9 cellular contexts compared by ENCODE assay signal in the genomic region with DNA sequence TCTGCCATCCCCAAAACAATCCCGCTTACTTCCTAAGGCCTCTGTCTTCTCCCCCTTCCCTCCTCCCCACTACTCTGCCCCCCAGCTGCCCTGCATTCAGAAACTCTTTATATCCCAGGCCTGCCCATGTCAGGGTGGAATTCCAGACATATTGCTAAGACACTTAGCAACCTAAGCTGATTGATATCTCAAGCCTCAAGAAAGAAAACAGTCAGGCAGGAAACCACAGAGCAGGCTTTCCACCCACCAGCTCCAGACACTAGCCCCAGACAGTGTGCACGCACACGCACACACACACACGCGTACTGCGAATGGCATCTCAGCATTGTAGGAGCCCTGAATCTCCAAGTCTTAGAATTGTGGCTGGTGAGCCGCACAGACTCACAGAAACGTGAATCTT. TPM values are rescaled to one million over a fixed set of nuclear protein-coding genes. Genes with fewer than 3 reads are reported as not detected.
A peak's percentile ranks its signal among the peaks of the same experiment; 100 is the strongest.
DNase-seq lines count a peak whose midpoint lies in the region; ATAC-seq lines count a peak whose summit lies in the region.
"Had no signal": no experiment of that assay in that cellular context is flagged by ENCODE, and none has a peak within 500 bp of the region (broad histone marks: within the 10 kb centered on the region; RNA-seq: fewer than 3 reads in every experiment).

No MANE protein-coding gene starts in this region.

- peak; percentile 45 for DNase-seq in activated CD4-positive, alpha-beta T cell treated with anti-CD3 and anti-CD28 coated beads, Interleukin-2, amount 10 ng/mL, durations not matched to agents 7 days and 5 days
- no peak for DNase-seq in activated CD4-positive, alpha-beta T cell treated with anti-CD3 and anti-CD28 coated beads, Interleukin-2, amount 50 U/mL, for 1 hour
- DNase-seq in T-cell: no peak
- DNase-seq in fibroblast of the conjunctiva (ENCODE audit: low read depth): peak; percentile 62
- peak; percentile 97 for DNase-seq in stromal cell of bone marrow (ENCODE audit: low read depth)
- DNase-seq in NCI-H1694 treated with DMSO at 0.1 percent for 48 hours (lab: John Stamatoyannopoulos, UW): no peak

- ATAC-seq in T-cell (replicated peaks in 1 of 4) (peak in 3 of 4 experiments; percentile 52 to 63 (median 53)), HG03039 (IDR thresholded peaks at IDR 0.05; ENCODE audit: unreplicated experiment) (no peak), GM21515 (IDR thresholded peaks at IDR 0.05; ENCODE audit: unreplicated experiment) (no peak)

- CTCF ChIA-PET in activated CD4-positive, alpha-beta T cell treated with anti-CD3 and anti-CD28 coated beads, Interleukin-2, amount 10 ng/mL, durations not matched to agents 7 days and 5 days (lab: Charles Lee): interaction anchor here (0.6 to 3.3 kb wide), 2 partner anchors 35 to 48 kb away, joined by 3 to 9 read pairs; no protein-coding TSS in a partner anchor
- CTCF ChIA-PET in T-cell (lab: Charles Lee): interaction anchor here in 1 of 2 donors (0.7 kb wide), 1 partner anchor 12 kb away, joined by 9 read pairs; no protein-coding TSS in a partner anchor

- POLR2A ChIA-PET in activated CD4-positive, alpha-beta T cell treated with anti-CD3 and anti-CD28 coated beads, Interleukin-2, amount 10 ng/mL, durations not matched to agents 7 days and 5 days (lab: Charles Lee): no interaction called here
- POLR2A ChIA-PET in T-cell (lab: Charles Lee): no interaction called here

- no peak overlapping the region for H3K4me3 Mint-ChIP-seq in activated CD4-positive, alpha-beta T cell treated with anti-CD3 and anti-CD28 coated beads, Interleukin-2, amount 10 ng/mL, durations not matched to agents 7 days and 5 days
- H3K4me3 Mint-ChIP-seq in T-cell: no peak overlapping the region
- H3K4me3 Mint-ChIP-seq: CD4-positive, CD25-positive, alpha-beta regulatory T cell had no signal

- H3K4me1 Mint-ChIP-seq in activated CD4-positive, alpha-beta T cell treated with anti-CD3 and anti-CD28 coated beads, Interleukin-2, amount 10 ng/mL, durations not matched to agents 7 days and 5 days: peaks cover 18% of the 10 kb centered on the region
- peaks cover 4 to 13% (median 8%) of the 10 kb centered on the region in 3 donors for H3K4me1 Mint-ChIP-seq in T-cell

- peak overlapping the region; percentile 48 for H3K27ac Mint-ChIP-seq in activated CD4-positive, alpha-beta T cell treated with anti-CD3 and anti-CD28 coated beads, Interleukin-2, amount 10 ng/mL, durations not matched to agents 7 days and 5 days
- no peak overlapping the region for H3K27ac Mint-ChIP-seq in T-cell
- H3K27ac Mint-ChIP-seq: CD4-positive, CD25-positive, alpha-beta regulatory T cell had no signal

- H3K27me3 Mint-ChIP-seq in activated CD4-positive, alpha-beta T cell treated with anti-CD3 and anti-CD28 coated beads, Interleukin-2, amount 10 ng/mL, durations not matched to agents 7 days and 5 days: no peaks in the 10 kb centered on the region
- H3K27me3 Mint-ChIP-seq in T-cell: peaks cover 5 to 7% of the 10 kb centered on the region in 2 donors
- H3K27me3 Mint-ChIP-seq: CD4-positive, CD25-positive, alpha-beta regulatory T cell had no signal

- no peaks in the 10 kb centered on the region for H3K36me3 Mint-ChIP-seq in activated CD4-positive, alpha-beta T cell treated with anti-CD3 and anti-CD28 coated beads, Interleukin-2, amount 10 ng/mL, durations not matched to agents 7 days and 5 days (ENCODE audit: low read depth)
- no peaks in the 10 kb centered on the region for H3K36me3 Mint-ChIP-seq in T-cell
- H3K36me3 Mint-ChIP-seq: CD4-positive, CD25-positive, alpha-beta regulatory T cell had no signal

- H3K9me3 Mint-ChIP-seq in activated CD4-positive, alpha-beta T cell treated with anti-CD3 and anti-CD28 coated beads, Interleukin-2, amount 10 ng/mL, durations not matched to agents 7 days and 5 days: no peaks in the 10 kb centered on the region
- H3K9me3 Mint-ChIP-seq in T-cell: no peaks in the 10 kb centered on the region
- H3K9me3 Mint-ChIP-seq: CD4-positive, CD25-positive, alpha-beta regulatory T cell had no signal

RNA-seq across cellular contexts. Expression of gene LPCAT2, which starts 8.9 kb away (rescaled TPM):
- under 1 TPM; 0.30 to 0.87 TPM for total RNA-seq in activated CD4-positive, alpha-beta T cell treated with anti-CD3 and anti-CD28 coated beads, Interleukin-2, amount 10 ng/mL, durations not matched to agents 7 days and 5 days
- total RNA-seq in T-cell: 1 to 10 TPM in 1 of 5 donors, under 1 TPM in 4; 0.25 to 1.1 (median 0.79) TPM

RNA-seq across cellular contexts. Expression of gene MMP2, which starts 21.0 kb away (rescaled TPM):
- not detected for total RNA-seq in activated CD4-positive, alpha-beta T cell treated with anti-CD3 and anti-CD28 coated beads, Interleukin-2, amount 10 ng/mL, durations not matched to agents 7 days and 5 days
- 1 to 10 TPM in 3 of 5 donors, under 1 TPM in 1, not detected in 1; 0.44 to 2.4 (median 1.8) TPM for total RNA-seq in T-cell

Comparison
In these comparisons a context has a peak if more than half of its experiments do, and no peak if none do; other contexts are left out.
1. DNase-seq: peak in activated CD4-positive, alpha-beta T cell treated with anti-CD3 and anti-CD28 coated beads, Interleukin-2, amount 10 ng/mL, durations not matched to agents 7 days and 5 days (single experiment), fibroblast of the conjunctiva (single experiment) and stromal cell of bone marrow (single experiment); none in activated CD4-positive, alpha-beta T cell treated with anti-CD3 and anti-CD28 coated beads, Interleukin-2, amount 50 U/mL, for 1 hour (single experiment), T-cell (0 of 34) and NCI-H1694 treated with DMSO at 0.1 percent for 48 hours (single experiment).
2. ATAC-seq: peak in T-cell (3 of 4); none in HG03039 (single experiment) and GM21515 (single experiment).